In genomic region chr19:10106100-10106936, GRCh38 we compare ENCODE assay signal across 1 cellular context.
A peak's percentile ranks its signal among the peaks of the same experiment; 100 is the strongest.
TF ChIP-seq lines count a peak whose summit lies in the region.

A gene with protein sequence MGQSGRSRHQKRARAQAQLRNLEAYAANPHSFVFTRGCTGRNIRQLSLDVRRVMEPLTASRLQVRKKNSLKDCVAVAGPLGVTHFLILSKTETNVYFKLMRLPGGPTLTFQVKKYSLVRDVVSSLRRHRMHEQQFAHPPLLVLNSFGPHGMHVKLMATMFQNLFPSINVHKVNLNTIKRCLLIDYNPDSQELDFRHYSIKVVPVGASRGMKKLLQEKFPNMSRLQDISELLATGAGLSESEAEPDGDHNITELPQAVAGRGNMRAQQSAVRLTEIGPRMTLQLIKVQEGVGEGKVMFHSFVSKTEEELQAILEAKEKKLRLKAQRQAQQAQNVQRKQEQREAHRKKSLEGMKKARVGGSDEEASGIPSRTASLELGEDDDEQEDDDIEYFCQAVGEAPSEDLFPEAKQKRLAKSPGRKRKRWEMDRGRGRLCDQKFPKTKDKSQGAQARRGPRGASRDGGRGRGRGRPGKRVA (plus strand): TSS chr19:10106362. CDS start chr19:10106395, 33 bp downstream.

TF ChIP-seq in K562, 482 proteins besides CTCF, POLR2A, EP300 and RAD21 (continued from another document and continues in another):
- TF ChIP-seq, protein P1, sequence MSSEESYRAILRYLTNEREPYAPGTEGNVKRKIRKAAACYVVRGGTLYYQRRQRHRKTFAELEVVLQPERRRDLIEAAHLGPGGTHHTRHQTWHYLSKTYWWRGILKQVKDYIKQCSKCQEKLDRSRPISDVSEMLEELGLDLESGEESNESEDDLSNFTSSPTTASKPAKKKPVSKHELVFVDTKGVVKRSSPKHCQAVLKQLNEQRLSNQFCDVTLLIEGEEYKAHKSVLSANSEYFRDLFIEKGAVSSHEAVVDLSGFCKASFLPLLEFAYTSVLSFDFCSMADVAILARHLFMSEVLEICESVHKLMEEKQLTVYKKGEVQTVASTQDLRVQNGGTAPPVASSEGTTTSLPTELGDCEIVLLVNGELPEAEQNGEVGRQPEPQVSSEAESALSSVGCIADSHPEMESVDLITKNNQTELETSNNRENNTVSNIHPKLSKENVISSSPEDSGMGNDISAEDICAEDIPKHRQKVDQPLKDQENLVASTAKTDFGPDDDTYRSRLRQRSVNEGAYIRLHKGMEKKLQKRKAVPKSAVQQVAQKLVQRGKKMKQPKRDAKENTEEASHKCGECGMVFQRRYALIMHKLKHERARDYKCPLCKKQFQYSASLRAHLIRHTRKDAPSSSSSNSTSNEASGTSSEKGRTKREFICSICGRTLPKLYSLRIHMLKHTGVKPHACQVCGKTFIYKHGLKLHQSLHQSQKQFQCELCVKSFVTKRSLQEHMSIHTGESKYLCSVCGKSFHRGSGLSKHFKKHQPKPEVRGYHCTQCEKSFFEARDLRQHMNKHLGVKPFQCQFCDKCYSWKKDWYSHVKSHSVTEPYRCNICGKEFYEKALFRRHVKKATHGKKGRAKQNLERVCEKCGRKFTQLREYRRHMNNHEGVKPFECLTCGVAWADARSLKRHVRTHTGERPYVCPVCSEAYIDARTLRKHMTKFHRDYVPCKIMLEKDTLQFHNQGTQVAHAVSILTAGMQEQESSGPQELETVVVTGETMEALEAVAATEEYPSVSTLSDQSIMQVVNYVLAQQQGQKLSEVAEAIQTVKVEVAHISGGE (CRISPR knock-in tag; IDR thresholded peaks at IDR 0.05): peak in 1 of 3 experiments; percentile 84; a peak in 2 of 6 replicates
- peak; percentile 68; the same call in 1 of the 2 replicates for TF ChIP-seq HNRNPL (IDR thresholded peaks at IDR 0.05; ENCODE audit: low read depth, low read length)
- peak; percentile 9; the same call in 1 of the 2 replicates for TF ChIP-seq ZBTB33 (CRISPR knock-in tag; IDR thresholded peaks at IDR 0.05)
- TF ChIP-seq ZNF282 (CRISPR knock-in tag; IDR thresholded peaks at IDR 0.05): peak; percentile 83; the same call in 1 of the 2 replicates
- peak; percentile 85 for TF ChIP-seq POLR2AphosphoS5 (IDR thresholded peaks at IDR 0.05; ENCODE audit: control insufficient read depth, insufficient read depth, low read depth, low read length)
- TF ChIP-seq ZNF780A (CRISPR knock-in tag; IDR thresholded peaks at IDR 0.05): no peak
- TF ChIP-seq RCOR1 (IDR thresholded peaks at IDR 0.05; ENCODE audit: borderline replicate concordance in 1 of 2, low read depth in 2 of 2, low read length in 2 of 2): 0 out of 4 replicates have a peak, but pooled peaks of 1 of the 2 experiments have one; percentile 4
- no peak for TF ChIP-seq NFE2L1 (tag; IDR thresholded peaks at IDR 0.05; ENCODE audit: borderline replicate concordance, low read depth)
- TF ChIP-seq ZFX (CRISPR knock-in tag; IDR thresholded peaks at IDR 0.05): peak; percentile 89
- TF ChIP-seq TAF15 (IDR thresholded peaks at IDR 0.05; ENCODE audit: low read depth, low read length): no peak
- TF ChIP-seq TAL1 (IDR thresholded peaks at IDR 0.05): no peak
- no peak for TF ChIP-seq PYGO2 (tag; IDR thresholded peaks at IDR 0.05)
- TF ChIP-seq GATA2 (CRISPR knock-in tag; IDR thresholded peaks at IDR 0.05): peak; percentile 78; the same call in 1 of the 2 replicates
- peak; percentile 99 for TF ChIP-seq GABPB1 (CRISPR knock-in tag; IDR thresholded peaks at IDR 0.05)
- TF ChIP-seq CREM (IDR thresholded peaks at IDR 0.05; ENCODE audit: low read depth): peak; percentile 98
- peak; percentile 100 for TF ChIP-seq EP400 (IDR thresholded peaks at IDR 0.05)
- TF ChIP-seq CBX3 (IDR thresholded peaks at IDR 0.05; ENCODE audit: borderline replicate concordance in 1 of 2, low read length in 2 of 2): no peak
- TF ChIP-seq, protein P2, sequence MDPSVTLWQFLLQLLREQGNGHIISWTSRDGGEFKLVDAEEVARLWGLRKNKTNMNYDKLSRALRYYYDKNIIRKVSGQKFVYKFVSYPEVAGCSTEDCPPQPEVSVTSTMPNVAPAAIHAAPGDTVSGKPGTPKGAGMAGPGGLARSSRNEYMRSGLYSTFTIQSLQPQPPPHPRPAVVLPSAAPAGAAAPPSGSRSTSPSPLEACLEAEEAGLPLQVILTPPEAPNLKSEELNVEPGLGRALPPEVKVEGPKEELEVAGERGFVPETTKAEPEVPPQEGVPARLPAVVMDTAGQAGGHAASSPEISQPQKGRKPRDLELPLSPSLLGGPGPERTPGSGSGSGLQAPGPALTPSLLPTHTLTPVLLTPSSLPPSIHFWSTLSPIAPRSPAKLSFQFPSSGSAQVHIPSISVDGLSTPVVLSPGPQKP (CRISPR knock-in tag; IDR thresholded peaks at IDR 0.05): no peak
- TF ChIP-seq ETV5 (CRISPR knock-in tag; IDR thresholded peaks at IDR 0.05; ENCODE audit: low read depth): 0 out of 2 replicates have a peak, but pooled peaks have one; percentile 25
- no peak for TF ChIP-seq EHMT2 (IDR thresholded peaks at IDR 0.05)
- TF ChIP-seq SNIP1 (IDR thresholded peaks at IDR 0.05; ENCODE audit: low read depth): no peak
- TF ChIP-seq RBM15 (IDR thresholded peaks at IDR 0.05; ENCODE audit: insufficient read depth, low read length): no peak
- 0 out of 2 replicates have a peak, but pooled peaks have one; percentile 11 for TF ChIP-seq ZBTB49 (CRISPR knock-in tag; IDR thresholded peaks at IDR 0.05; ENCODE audit: borderline replicate concordance)
- TF ChIP-seq, protein P3, sequence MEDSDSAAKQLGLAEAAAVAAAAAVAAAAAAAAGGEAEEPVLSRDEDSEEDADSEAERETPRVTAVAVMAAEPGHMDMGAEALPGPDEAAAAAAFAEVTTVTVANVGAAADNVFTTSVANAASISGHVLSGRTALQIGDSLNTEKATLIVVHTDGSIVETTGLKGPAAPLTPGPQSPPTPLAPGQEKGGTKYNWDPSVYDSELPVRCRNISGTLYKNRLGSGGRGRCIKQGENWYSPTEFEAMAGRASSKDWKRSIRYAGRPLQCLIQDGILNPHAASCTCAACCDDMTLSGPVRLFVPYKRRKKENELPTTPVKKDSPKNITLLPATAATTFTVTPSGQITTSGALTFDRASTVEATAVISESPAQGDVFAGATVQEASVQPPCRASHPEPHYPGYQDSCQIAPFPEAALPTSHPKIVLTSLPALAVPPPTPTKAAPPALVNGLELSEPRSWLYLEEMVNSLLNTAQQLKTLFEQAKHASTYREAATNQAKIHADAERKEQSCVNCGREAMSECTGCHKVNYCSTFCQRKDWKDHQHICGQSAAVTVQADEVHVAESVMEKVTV (CRISPR knock-in tag; IDR thresholded peaks at IDR 0.05): no peak
- no peak for TF ChIP-seq GTF2E2 (tag; IDR thresholded peaks at IDR 0.05)
- no peak for TF ChIP-seq ZNF212 (CRISPR knock-in tag; IDR thresholded peaks at IDR 0.05)
- TF ChIP-seq, protein P4, sequence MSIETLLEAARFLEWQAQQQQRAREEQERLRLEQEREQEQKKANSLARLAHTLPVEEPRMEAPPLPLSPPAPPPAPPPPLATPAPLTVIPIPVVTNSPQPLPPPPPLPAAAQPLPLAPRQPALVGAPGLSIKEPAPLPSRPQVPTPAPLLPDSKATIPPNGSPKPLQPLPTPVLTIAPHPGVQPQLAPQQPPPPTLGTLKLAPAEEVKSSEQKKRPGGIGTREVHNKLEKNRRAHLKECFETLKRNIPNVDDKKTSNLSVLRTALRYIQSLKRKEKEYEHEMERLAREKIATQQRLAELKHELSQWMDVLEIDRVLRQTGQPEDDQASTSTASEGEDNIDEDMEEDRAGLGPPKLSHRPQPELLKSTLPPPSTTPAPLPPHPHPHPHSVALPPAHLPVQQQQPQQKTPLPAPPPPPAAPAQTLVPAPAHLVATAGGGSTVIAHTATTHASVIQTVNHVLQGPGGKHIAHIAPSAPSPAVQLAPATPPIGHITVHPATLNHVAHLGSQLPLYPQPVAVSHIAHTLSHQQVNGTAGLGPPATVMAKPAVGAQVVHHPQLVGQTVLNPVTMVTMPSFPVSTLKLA (conservative IDR thresholded peaks at IDR 0.05): peak; percentile 96 to 99
- no peak for TF ChIP-seq FOXA3 (CRISPR knock-in tag; conservative IDR thresholded peaks at IDR 0.05 in 1 of 2, IDR thresholded peaks at IDR 0.05 in 1 of 2)
- TF ChIP-seq, protein P5, sequence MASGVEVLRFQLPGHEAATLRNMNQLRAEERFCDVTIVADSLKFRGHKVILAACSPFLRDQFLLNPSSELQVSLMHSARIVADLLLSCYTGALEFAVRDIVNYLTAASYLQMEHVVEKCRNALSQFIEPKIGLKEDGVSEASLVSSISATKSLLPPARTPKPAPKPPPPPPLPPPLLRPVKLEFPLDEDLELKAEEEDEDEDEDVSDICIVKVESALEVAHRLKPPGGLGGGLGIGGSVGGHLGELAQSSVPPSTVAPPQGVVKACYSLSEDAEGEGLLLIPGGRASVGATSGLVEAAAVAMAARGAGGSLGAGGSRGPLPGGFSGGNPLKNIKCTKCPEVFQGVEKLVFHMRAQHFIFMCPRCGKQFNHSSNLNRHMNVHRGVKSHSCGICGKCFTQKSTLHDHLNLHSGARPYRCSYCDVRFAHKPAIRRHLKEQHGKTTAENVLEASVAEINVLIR (CRISPR knock-in tag; IDR thresholded peaks at IDR 0.05): peak; percentile 92
- TF ChIP-seq ZNF354B (CRISPR knock-in tag; IDR thresholded peaks at IDR 0.05): no peak
- no peak for TF ChIP-seq E2F3 (CRISPR knock-in tag; IDR thresholded peaks at IDR 0.05)
- TF ChIP-seq TRIM28 (IDR thresholded peaks at IDR 0.05): no peak
- TF ChIP-seq RFX7 (CRISPR knock-in tag; IDR thresholded peaks at IDR 0.05): no peak
- TF ChIP-seq, protein P6, sequence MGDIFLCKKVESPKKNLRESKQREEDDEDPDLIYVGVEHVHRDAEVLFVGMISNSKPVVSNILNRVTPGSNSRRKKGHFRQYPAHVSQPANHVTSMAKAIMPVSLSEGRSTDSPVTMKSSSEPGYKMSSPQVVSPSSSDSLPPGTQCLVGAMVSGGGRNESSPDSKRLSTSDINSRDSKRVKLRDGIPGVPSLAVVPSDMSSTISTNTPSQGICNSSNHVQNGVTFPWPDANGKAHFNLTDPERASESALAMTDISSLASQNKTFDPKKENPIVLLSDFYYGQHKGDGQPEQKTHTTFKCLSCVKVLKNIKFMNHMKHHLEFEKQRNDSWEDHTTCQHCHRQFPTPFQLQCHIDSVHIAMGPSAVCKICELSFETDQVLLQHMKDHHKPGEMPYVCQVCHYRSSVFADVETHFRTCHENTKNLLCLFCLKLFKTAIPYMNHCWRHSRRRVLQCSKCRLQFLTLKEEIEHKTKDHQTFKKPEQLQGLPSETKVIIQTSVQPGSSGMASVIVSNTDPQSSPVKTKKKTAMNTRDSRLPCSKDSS (IDR thresholded peaks at IDR 0.05; ENCODE audit: low read depth, partially characterized antibody): no peak
- TF ChIP-seq ZNF124 (CRISPR knock-in tag; IDR thresholded peaks at IDR 0.05): no peak
- no peak for TF ChIP-seq ZKSCAN3 (CRISPR knock-in tag; IDR thresholded peaks at IDR 0.05)
- no peak for TF ChIP-seq ZNF717 (CRISPR knock-in tag; IDR thresholded peaks at IDR 0.05)
- TF ChIP-seq THRB (CRISPR knock-in tag; conservative IDR thresholded peaks at IDR 0.05): no peak
- no peak for TF ChIP-seq PTBP1 (IDR thresholded peaks at IDR 0.05; ENCODE audit: low read depth, low read length)
- no peak for TF ChIP-seq ZNF764 (CRISPR knock-in tag; IDR thresholded peaks at IDR 0.05; ENCODE audit: low read depth)
- no peak for TF ChIP-seq ZNF57 (CRISPR knock-in tag; IDR thresholded peaks at IDR 0.05)
- no peak for TF ChIP-seq E4F1 (CRISPR knock-in tag; IDR thresholded peaks at IDR 0.05; ENCODE audit: borderline replicate concordance)
